In genomic region chr9:127568971-127569818, GRCh38 we compare ENCODE assay signal across 8 cellular contexts. TPM values are rescaled to one million over a fixed set of nuclear protein-coding genes. Genes with fewer than 3 reads are reported as not detected.
A peak's percentile ranks its signal among the peaks of the same experiment; 100 is the strongest.
DNase-seq lines count a peak whose midpoint lies in the region; ATAC-seq and TF ChIP-seq lines count a peak whose summit lies in the region.

No MANE protein-coding gene starts in this region.

- RAD21 ChIA-PET in HCT116 (lab: Charles Lee; ENCODE audit: low non-redundant PET in 1 of 2, low total read pairs in 2 of 2, uncharacterized antibody in 2 of 2, unreplicated experiment in 2 of 2): no interaction called here

- DNase-seq in CD8-positive, alpha-beta memory T cell: peak; percentile 56 to 82 (median 73)
- DNase-seq in HCT116 (ENCODE audit: low read depth, low spot score) (no peak), NCI-H345 treated with DMSO at 0.1 percent for 48 hours (lab: John Stamatoyannopoulos, UW; ENCODE audit: unreplicated experiment) (peak; percentile 66), choroid plexus epithelial cell (ENCODE audit: low read depth) (peak; percentile 81), left colon (peak; percentile 86 to 93), superior temporal gyrus (ENCODE audit: extremely low spot score) (no peak)
- DNase-seq in activated CD4-positive, alpha-beta T cell treated with anti-CD3 and anti-CD28 coated beads, Interleukin-2, amount 10 ng/mL, durations not matched to agents 24 days and 14 days: peak; percentile 94
- DNase-seq in stimulated activated CD4-positive, alpha-beta T cell treated with anti-CD3 and anti-CD28 coated beads, Interleukin-2, amount 100 ng/mL, for 24 hours: peak; percentile 76 to 79

- no peaks in the 10 kb centered on the region for H4K20me1 ChIP-seq in HCT116 (ENCODE audit: insufficient read depth)

- H3K27me3 Mint-ChIP-seq in CD8-positive, alpha-beta memory T cell: no peaks in the 10 kb centered on the region
- H3K27me3 Mint-ChIP-seq in activated CD4-positive, alpha-beta T cell treated with anti-CD3 and anti-CD28 coated beads, Interleukin-2, amount 10 ng/mL, durations not matched to agents 24 days and 14 days: no peaks in the 10 kb centered on the region

- no peaks in the 10 kb centered on the region for H3K36me3 Mint-ChIP-seq in CD8-positive, alpha-beta memory T cell
- H3K36me3 Mint-ChIP-seq in activated CD4-positive, alpha-beta T cell treated with anti-CD3 and anti-CD28 coated beads, Interleukin-2, amount 10 ng/mL, durations not matched to agents 24 days and 14 days (ENCODE audit: low read depth): peaks cover 5% of the 10 kb centered on the region

- H3K27ac ChIP-seq in CD8-positive, alpha-beta memory T cell (ENCODE audit: low read depth, low read length): peak overlapping the region; percentile 70
- peak overlapping the region; percentile 97 for H3K27ac ChIP-seq in HCT116 (ENCODE audit: low read depth, low read length)

- H3K9me3 ChIP-seq in CD8-positive, alpha-beta memory T cell (ENCODE audit: low read length): no peaks in the 10 kb centered on the region
- no peaks in the 10 kb centered on the region for H3K9me3 ChIP-seq in HCT116 (ENCODE audit: control insufficient read depth in 1 of 2, insufficient read depth in 1 of 2, low read depth in 1 of 2, low read length in 2 of 2)

- TF ChIP-seq CTCF in HCT116 (IDR thresholded peaks at IDR 0.05 in 2 of 3, conservative IDR thresholded peaks at IDR 0.05 in 1 of 3; ENCODE audit: borderline replicate concordance in 1 of 3, insufficient read depth in 1 of 3, low read depth in 2 of 3, low read length in 2 of 3): no peak
- no peak for TF ChIP-seq CTCF in choroid plexus epithelial cell (conservative IDR thresholded peaks at IDR 0.05; ENCODE audit: low read depth, low read length)

- ATAC-seq in HCT116 (peak; percentile 64), left colon (peak; percentile 66)

- H3K4me3 ChIP-seq in CD8-positive, alpha-beta memory T cell (ENCODE audit: low read length): peak overlapping the region; percentile 34
- peak overlapping the region; percentile 87 to 96 for H3K4me3 ChIP-seq in HCT116 (replicated peaks in 1 of 2; ENCODE audit: low read depth in 1 of 2, low read length in 2 of 2)
- H3K4me3 ChIP-seq in choroid plexus epithelial cell (ENCODE audit: low read depth, low read length): peak overlapping the region; percentile 88

- CTCF ChIA-PET in CD8-positive, alpha-beta memory T cell (lab: Charles Lee): interaction anchor here (0.9 to 1.4 kb wide), 4 partner anchors 10 to 166 kb away, joined by 3 read pairs; partner anchors contain the start of gene TOR2A
- CTCF ChIA-PET in HCT116 (lab: Charles Lee): interaction anchor here (1.0 to 1.6 kb wide), 2 partner anchors 9 to 10 kb away, joined by 3 read pairs; no protein-coding TSS in a partner anchor

- H2AFZ ChIP-seq in HCT116 (ENCODE audit: low read depth, low read length, poor library complexity, severe bottlenecking): no peak overlapping the region

- peak overlapping the region; percentile 35 to 95 (median 90) for H3K27ac Mint-ChIP-seq in CD8-positive, alpha-beta memory T cell
- peak overlapping the region; percentile 91 for H3K27ac Mint-ChIP-seq in activated CD4-positive, alpha-beta T cell treated with anti-CD3 and anti-CD28 coated beads, Interleukin-2, amount 10 ng/mL, durations not matched to agents 24 days and 14 days

- intact Hi-C loops in HCT116 (cut with micrococcal nuclease) (no loop called here), left colon (cut with DNase I, micrococcal nuclease) (no loop called here)
- intact Hi-C loops in activated CD4-positive, alpha-beta T cell treated with anti-CD3 and anti-CD28 coated beads, Interleukin-2, amount 10 ng/mL, durations not matched to agents 24 days and 14 days (cut with micrococcal nuclease): loop anchor here (2.0 kb wide), 1 partner anchor 40 kb away; no protein-coding TSS in a partner anchor

- no peak for TF ChIP-seq RAD21 in HCT116 (IDR thresholded peaks at IDR 0.05; ENCODE audit: low read depth)

- POLR2A ChIA-PET in CD8-positive, alpha-beta memory T cell (lab: Charles Lee): interaction anchor here (0.6 to 1.2 kb wide), 3 partner anchors 10 to 13 kb away, joined by 3 to 4 read pairs (median 3); no protein-coding TSS in a partner anchor
- POLR2A ChIA-PET in HCT116 (lab: Charles Lee): interaction anchor here (0.7 to 1.2 kb wide), 2 partner anchors 10 to 352 kb away, joined by 3 to 4 read pairs; no protein-coding TSS in a partner anchor

- H3K4me1 ChIP-seq in CD8-positive, alpha-beta memory T cell (ENCODE audit: insufficient read depth, low read length): peaks cover 19% of the 10 kb centered on the region
- peaks cover 66 to 82% of the 10 kb centered on the region in 2 experiments for H3K4me1 ChIP-seq in HCT116 (ENCODE audit: control insufficient read depth in 1 of 2, insufficient read depth in 2 of 2, low read length in 2 of 2)

- peaks cover 46% of the 10 kb centered on the region for H3K79me2 ChIP-seq in HCT116 (ENCODE audit: insufficient read depth, low read length)

- peaks cover 17 to 30% (median 25%) of the 10 kb centered on the region in 3 donors for H3K4me1 Mint-ChIP-seq in CD8-positive, alpha-beta memory T cell
- peaks cover 41% of the 10 kb centered on the region for H3K4me1 Mint-ChIP-seq in activated CD4-positive, alpha-beta T cell treated with anti-CD3 and anti-CD28 coated beads, Interleukin-2, amount 10 ng/mL, durations not matched to agents 24 days and 14 days

- peak overlapping the region; percentile 98 for H3K4me2 ChIP-seq in HCT116 (ENCODE audit: low read length)

- H3K36me3 ChIP-seq in CD8-positive, alpha-beta memory T cell (ENCODE audit: insufficient read depth, low read length): no peaks in the 10 kb centered on the region
- H3K36me3 ChIP-seq in HCT116 (ENCODE audit: control insufficient read depth in 1 of 2, insufficient read depth in 2 of 2, low read length in 2 of 2): no peaks in the 10 kb centered on the region

- H3K9me3 Mint-ChIP-seq in CD8-positive, alpha-beta memory T cell: no peaks in the 10 kb centered on the region
- no peaks in the 10 kb centered on the region for H3K9me3 Mint-ChIP-seq in activated CD4-positive, alpha-beta T cell treated with anti-CD3 and anti-CD28 coated beads, Interleukin-2, amount 10 ng/mL, durations not matched to agents 24 days and 14 days

- TF ChIP-seq POLR2A in HCT116 (IDR thresholded peaks at IDR 0.05; ENCODE audit: borderline replicate concordance, extremely low read depth, insufficient read depth, insufficient read length): no peak

- H3K9ac ChIP-seq in HCT116 (ENCODE audit: low read length): peak overlapping the region; percentile 98

- H3K27me3 ChIP-seq in CD8-positive, alpha-beta memory T cell (ENCODE audit: insufficient read depth, low read length, poor library complexity, severe bottlenecking): no peaks in the 10 kb centered on the region
- H3K27me3 ChIP-seq in HCT116 (ENCODE audit: insufficient read depth, low read length): no peaks in the 10 kb centered on the region

- BruUV-seq in HCT116 (replicated peaks; lab: Mats Ljungman, UMichigan): TSS peak; percentile 48

- peak overlapping the region; percentile 83 to 95 (median 89) for H3K4me3 Mint-ChIP-seq in CD8-positive, alpha-beta memory T cell
- peak overlapping the region; percentile 89 for H3K4me3 Mint-ChIP-seq in activated CD4-positive, alpha-beta T cell treated with anti-CD3 and anti-CD28 coated beads, Interleukin-2, amount 10 ng/mL, durations not matched to agents 24 days and 14 days

- H3K9me2 ChIP-seq in HCT116 (ENCODE audit: insufficient read depth): no peaks in the 10 kb centered on the region

TF ChIP-seq in HCT116, 20 proteins besides CTCF, POLR2A, EP300 and RAD21:
- no peak; the same call in none of the 2 replicates for TF ChIP-seq POLR2AphosphoS5 (IDR thresholded peaks at IDR 0.05; ENCODE audit: low read depth, low read length)
- no peak for TF ChIP-seq JUND (IDR thresholded peaks at IDR 0.05)
- TF ChIP-seq MAX (IDR thresholded peaks at IDR 0.05): no peak
- no peak for TF ChIP-seq ZNF274 (IDR thresholded peaks at IDR 0.05; ENCODE audit: low read depth, low read length)
- no peak for TF ChIP-seq ZFX (IDR thresholded peaks at IDR 0.05)
- no peak for TF ChIP-seq CEBPB (IDR thresholded peaks at IDR 0.05; ENCODE audit: low read depth)
- TF ChIP-seq CBX3 (IDR thresholded peaks at IDR 0.05; ENCODE audit: low read depth): no peak
- no peak for TF ChIP-seq SIN3A (IDR thresholded peaks at IDR 0.05; ENCODE audit: low read depth)
- no peak for TF ChIP-seq TCF7L2 (IDR thresholded peaks at IDR 0.05; ENCODE audit: borderline replicate concordance, extremely low read depth, insufficient read depth, insufficient read length)

RNA-seq across cellular contexts. Expression of gene STXBP1, which starts 42.9 kb away (rescaled TPM):
- total RNA-seq in CD8-positive, alpha-beta memory T cell: 10 to 100 TPM; 14.5 to 15.2 TPM
- polyA plus RNA-seq in CD8-positive, alpha-beta memory T cell: 8.2 TPM
- 40.6 TPM for total RNA-seq in HCT116 (2021; ENCODE audit: unreplicated experiment)
- polyA plus RNA-seq in HCT116 (2012): 31.8 and 33.3 TPM in 2 replicates
- total RNA-seq in activated CD4-positive, alpha-beta T cell treated with anti-CD3 and anti-CD28 coated beads, Interleukin-2, amount 10 ng/mL, durations not matched to agents 24 days and 14 days: 26.5 and 31.1 TPM in 2 replicates
- total RNA-seq in left colon: 10 to 100 TPM in 1 of 2 donors, 1 to 10 TPM in 1; 9.0 to 15.0 TPM

Comparison
In these comparisons a context has a peak if more than half of its experiments do, and no peak if none do; other contexts are left out.
1. DNase-seq: peak in CD8-positive, alpha-beta memory T cell (5 of 5), NCI-H345 treated with DMSO at 0.1 percent for 48 hours (single experiment), activated CD4-positive, alpha-beta T cell treated with anti-CD3 and anti-CD28 coated beads, Interleukin-2, amount 10 ng/mL, durations not matched to agents 24 days and 14 days (single experiment), choroid plexus epithelial cell (single experiment), left colon (2 of 2) and stimulated activated CD4-positive, alpha-beta T cell treated with anti-CD3 and anti-CD28 coated beads, Interleukin-2, amount 100 ng/mL, for 24 hours (2 of 2); none in HCT116 (single experiment) and superior temporal gyrus (single experiment).
2. H3K4me3 ChIP-seq: peak in every context shown above with its lines; median percentile 92 in HCT116; 88 in choroid plexus epithelial cell; 34 in CD8-positive, alpha-beta memory T cell.